Comparison of ENCODE assay signal across 8 cellular contexts in the genomic region with DNA sequence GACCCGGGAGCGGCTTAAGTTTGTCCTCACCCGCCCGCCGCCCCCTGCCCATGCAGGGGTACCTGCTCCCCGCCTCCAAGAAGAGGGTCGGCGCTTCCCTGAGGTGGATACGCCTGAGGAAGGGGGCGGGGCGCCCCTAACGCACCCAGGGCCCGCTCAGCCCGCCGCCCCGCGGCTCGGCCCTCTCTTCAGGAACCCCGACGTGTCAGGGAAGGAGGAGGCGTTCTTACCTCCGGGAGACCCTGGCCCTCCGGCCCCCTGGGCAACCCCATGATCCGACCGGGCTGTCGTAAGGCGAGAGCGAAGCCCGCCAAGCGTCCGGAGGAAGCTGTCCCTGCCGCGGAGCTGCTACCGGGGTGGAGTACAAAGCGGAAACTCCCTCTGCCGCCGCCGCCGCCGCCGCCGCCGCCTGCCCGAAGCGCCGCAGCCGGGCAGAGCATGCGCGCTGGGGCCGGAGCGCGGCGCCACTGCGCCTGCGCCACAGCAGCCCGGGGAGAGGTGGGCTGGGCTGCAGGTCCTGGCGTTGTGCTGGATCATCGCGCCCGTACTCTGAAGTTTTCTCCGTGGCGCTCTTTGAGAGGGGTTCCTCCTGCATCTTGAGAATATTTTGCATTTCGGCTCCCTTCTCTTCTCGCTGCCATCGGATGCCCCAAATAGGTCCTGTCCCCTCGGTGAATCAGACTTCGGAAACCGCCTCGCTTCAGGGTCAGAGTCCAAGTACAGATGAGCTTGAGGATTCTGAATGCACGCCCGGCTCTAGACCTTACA. TPM values are rescaled to one million over a fixed set of nuclear protein-coding genes. Genes with fewer than 3 reads are reported as not detected.
A peak's percentile ranks its signal among the peaks of the same experiment; 100 is the strongest.
DNase-seq lines count a peak whose midpoint lies in the region; ATAC-seq and TF ChIP-seq lines count a peak whose summit lies in the region.

A gene with protein sequence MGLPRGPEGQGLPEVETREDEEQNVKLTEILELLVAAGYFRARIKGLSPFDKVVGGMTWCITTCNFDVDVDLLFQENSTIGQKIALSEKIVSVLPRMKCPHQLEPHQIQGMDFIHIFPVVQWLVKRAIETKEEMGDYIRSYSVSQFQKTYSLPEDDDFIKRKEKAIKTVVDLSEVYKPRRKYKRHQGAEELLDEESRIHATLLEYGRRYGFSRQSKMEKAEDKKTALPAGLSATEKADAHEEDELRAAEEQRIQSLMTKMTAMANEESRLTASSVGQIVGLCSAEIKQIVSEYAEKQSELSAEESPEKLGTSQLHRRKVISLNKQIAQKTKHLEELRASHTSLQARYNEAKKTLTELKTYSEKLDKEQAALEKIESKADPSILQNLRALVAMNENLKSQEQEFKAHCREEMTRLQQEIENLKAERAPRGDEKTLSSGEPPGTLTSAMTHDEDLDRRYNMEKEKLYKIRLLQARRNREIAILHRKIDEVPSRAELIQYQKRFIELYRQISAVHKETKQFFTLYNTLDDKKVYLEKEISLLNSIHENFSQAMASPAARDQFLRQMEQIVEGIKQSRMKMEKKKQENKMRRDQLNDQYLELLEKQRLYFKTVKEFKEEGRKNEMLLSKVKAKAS (minus strand): TSS at position 347 of the 768 bp plus-strand sequence. CDS start 75 bp downstream, at position 272.

- peaks cover 49% of the 10 kb centered on the region for H3K79me2 ChIP-seq in SK-N-SH (ENCODE audit: insufficient read depth)

- peak; percentile 92 for DNase-seq in GM06990 (ENCODE audit: extremely low read depth, insufficient read length)
- peak; percentile 32 for DNase-seq in HFF-Myc (ENCODE audit: extremely low read depth, low read depth)
- peak; percentile 80 for DNase-seq in MV-4-11 (lab: John Stamatoyannopoulos, UW)
- peak; percentile 99 for DNase-seq in SK-N-SH
- DNase-seq in glomerular endothelial cell (ENCODE audit: extremely low read depth, low read depth, low spot score): peak; percentile 16
- peak; percentile 24 for DNase-seq in omental fat pad (ENCODE audit: low spot score)

- H3K4me3 ChIP-seq in GM06990 (replicated peaks; ENCODE audit: low read depth, low read length): peak within 1 kb of the TSS; percentile 97
- H3K4me3 ChIP-seq in HFF-Myc (replicated peaks; ENCODE audit: low read depth, low read length): peak within 1 kb of the TSS; percentile 70
- peak within 1 kb of the TSS; percentile 89 to 94 for H3K4me3 ChIP-seq in SK-N-SH (ENCODE audit: low read depth in 2 of 2, low read length in 1 of 2)

- no peaks in the 10 kb centered on the region for H3F3A ChIP-seq in SK-N-SH (replicated peaks; ENCODE audit: insufficient read depth)

- no peaks in the 10 kb centered on the region for H3K9me2 ChIP-seq in SK-N-SH

- no peaks in the 10 kb centered on the region for H3K36me3 ChIP-seq in GM06990 (ENCODE audit: control insufficient read depth, insufficient read depth, low read length)
- no peaks in the 10 kb centered on the region for H3K36me3 ChIP-seq in SK-N-SH (replicated peaks in 1 of 2; ENCODE audit: control insufficient read depth in 1 of 2, insufficient read depth in 2 of 2, low read length in 1 of 2)

- CTCF ChIA-PET in SK-N-SH (lab: Yijun Ruan, JAX): interaction anchor here (1.0 to 4.3 kb wide), 4 partner anchors 11 to 200 kb away, joined by 3 to 22 read pairs (median 12); a partner anchor contains a TSS

- H3K27ac Mint-ChIP-seq in activated naive CD4-positive, alpha-beta T cell treated with anti-CD3 and anti-CD28 coated beads, Interleukin-2, amount 50 U/mL, for 24 hours: peak within 1 kb of the TSS; percentile 84

- peak within 1 kb of the TSS; percentile 92 for H3K4me3 Mint-ChIP-seq in activated naive CD4-positive, alpha-beta T cell treated with anti-CD3 and anti-CD28 coated beads, Interleukin-2, amount 50 U/mL, for 24 hours

- peaks cover 22% of the 10 kb centered on the region; the same call in 1 of the 2 replicates for H4K20me1 ChIP-seq in SK-N-SH (ENCODE audit: insufficient read depth)

- no peaks in the 10 kb centered on the region for H3K9me3 Mint-ChIP-seq in activated naive CD4-positive, alpha-beta T cell treated with anti-CD3 and anti-CD28 coated beads, Interleukin-2, amount 50 U/mL, for 24 hours

- no peaks in the 10 kb centered on the region for H3K27me3 Mint-ChIP-seq in activated naive CD4-positive, alpha-beta T cell treated with anti-CD3 and anti-CD28 coated beads, Interleukin-2, amount 50 U/mL, for 24 hours

- peaks cover 45% of the 10 kb centered on the region for H3K4me1 Mint-ChIP-seq in activated naive CD4-positive, alpha-beta T cell treated with anti-CD3 and anti-CD28 coated beads, Interleukin-2, amount 50 U/mL, for 24 hours

- H2AFZ ChIP-seq in SK-N-SH (ENCODE audit: low read depth): peak within 1 kb of the TSS; percentile 100

- peak within 1 kb of the TSS; percentile 97 for H3K4me2 ChIP-seq in SK-N-SH

- peak within 1 kb of the TSS; percentile 61 to 75; a peak in 3 of 4 replicates for H3K27ac ChIP-seq in SK-N-SH (ENCODE audit: low read depth in 2 of 2, low read length in 1 of 2)
- no peak within 1 kb of the TSS for H3K27ac ChIP-seq in temporal lobe (ENCODE audit: low read depth, low read length)

- H3K27me3 ChIP-seq in GM06990 (replicated peaks; ENCODE audit: control insufficient read depth, insufficient read depth, low read length) (no peaks in the 10 kb centered on the region), SK-N-SH (ENCODE audit: insufficient read depth) (no peaks in the 10 kb centered on the region)

- no peak for TF ChIP-seq CTCF in GM06990 (IDR thresholded peaks at IDR 0.05; ENCODE audit: insufficient read depth, low read length, poor library complexity, severe bottlenecking)
- TF ChIP-seq CTCF in HFF-Myc (IDR thresholded peaks at IDR 0.05; ENCODE audit: low read depth, low read length, missing control alignments): no peak
- TF ChIP-seq CTCF in SK-N-SH (IDR thresholded peaks at IDR 0.05): no peak
- no peak for TF ChIP-seq CTCF in omental fat pad (IDR thresholded peaks at IDR 0.05)

- TF ChIP-seq EP300 in SK-N-SH (IDR thresholded peaks at IDR 0.05; ENCODE audit: borderline replicate concordance in 1 of 2, low read depth in 1 of 2, low read length in 1 of 2): no peak

- WGBS in SK-N-SH (ENCODE audit: low lambda C conversion rate): under 1% methylated on average over 24 of the region's 71 CpGs

- no peaks in the 10 kb centered on the region for H3K36me3 Mint-ChIP-seq in activated naive CD4-positive, alpha-beta T cell treated with anti-CD3 and anti-CD28 coated beads, Interleukin-2, amount 50 U/mL, for 24 hours

- no peak for TF ChIP-seq RAD21 in SK-N-SH (IDR thresholded peaks at IDR 0.05; ENCODE audit: low read length)

- POLR2A ChIA-PET in SK-N-SH (lab: Yijun Ruan, JAX): no interaction called here

- ATAC-seq in omental fat pad (ENCODE audit: low FRiP score): peak; percentile 94

- no peaks in the 10 kb centered on the region for H3K9me3 ChIP-seq in SK-N-SH

- H3K4me1 ChIP-seq in SK-N-SH (ENCODE audit: control insufficient read depth in 1 of 2, insufficient read depth in 2 of 2, low read depth in 1 of 2, low read length in 1 of 2): peaks cover 10 to 11% of the 10 kb centered on the region in 2 experiments; a peak in 3 of 4 replicates

- H3K9ac ChIP-seq in SK-N-SH: peak within 1 kb of the TSS; percentile 79

TF ChIP-seq in SK-N-SH, 30 proteins besides CTCF, POLR2A, EP300 and RAD21:
- peak; percentile 56; the same call in 1 of the 2 replicates for TF ChIP-seq POLR2AphosphoS5 (IDR thresholded peaks at IDR 0.05; ENCODE audit: low read depth, low read length)
- TF ChIP-seq MEF2A (IDR thresholded peaks at IDR 0.05; ENCODE audit: borderline replicate concordance, low read depth): no peak
- TF ChIP-seq, protein P1, sequence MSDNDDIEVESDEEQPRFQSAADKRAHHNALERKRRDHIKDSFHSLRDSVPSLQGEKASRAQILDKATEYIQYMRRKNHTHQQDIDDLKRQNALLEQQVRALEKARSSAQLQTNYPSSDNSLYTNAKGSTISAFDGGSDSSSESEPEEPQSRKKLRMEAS (IDR thresholded peaks at IDR 0.05; ENCODE audit: low read depth): peak; percentile 17; the same call in 1 of the 2 replicates
- peak; percentile 72 for TF ChIP-seq GABPA (IDR thresholded peaks at IDR 0.05; ENCODE audit: low read depth)
- peak; percentile 58 for TF ChIP-seq MXI1 (IDR thresholded peaks at IDR 0.05; ENCODE audit: low read depth, low read length)
- TF ChIP-seq NRF1 (IDR thresholded peaks at IDR 0.05; ENCODE audit: low read depth, low read length): peak; percentile 93
- TF ChIP-seq SIN3A (IDR thresholded peaks at IDR 0.05; ENCODE audit: borderline replicate concordance, low read depth, low read length): 0 out of 2 replicates have a peak, but pooled peaks have one; percentile 7
- TF ChIP-seq JUND (IDR thresholded peaks at IDR 0.05): no peak

RNA-seq across cellular contexts. Expression of the gene that starts here (rescaled TPM):
- 11.7 and 15.0 TPM in 2 replicates for polyA plus RNA-seq in SK-N-SH (2012; rRNA removed)
- polyA plus RNA-seq in SK-N-SH (2012; cell fraction: cytosol; rRNA removed): 8.8 and 10.1 TPM in 2 replicates
- 33.5 and 50.3 TPM in 2 replicates for polyA plus RNA-seq in SK-N-SH (2012; cell fraction: nucleus; rRNA removed)
- total RNA-seq in glomerular endothelial cell (12.9 and 19.7 TPM in 2 replicates), omental fat pad (10 to 100 TPM; 21.4 to 34.8 (median 22.3) TPM), temporal lobe (27.0 TPM)

Comparison
In these comparisons a context has a peak if more than half of its experiments do, and no peak if none do; other contexts are left out.
1. DNase-seq: peak in every context shown above with its lines; median percentile 99 in SK-N-SH; 92 in GM06990; 80 in MV-4-11; 32 in HFF-Myc; 24 in omental fat pad; 16 in glomerular endothelial cell.